10 cellular contexts compared by ENCODE assay signal in genomic region chr18:9782073-9782857, GRCh38.
DNase-seq lines count a peak whose midpoint lies in the region; ATAC-seq and TF ChIP-seq lines count a peak whose summit lies in the region.
"Had no signal": no experiment of that assay in that cellular context is flagged by ENCODE, and none has a peak within 500 bp of the region (broad histone marks: within the 10 kb centered on the region; RNA-seq: fewer than 3 reads in every experiment).

No MANE protein-coding gene starts in this region.

- H3K27ac ChIP-seq in mesenchymal stem cell (ENCODE audit: low read length, poor library complexity, severe bottlenecking) = no peak overlapping the region

- peak overlapping the region; percentile 90 for H4K91ac ChIP-seq in mesenchymal stem cell (ENCODE audit: low read length)

- H3K4ac ChIP-seq in mesenchymal stem cell (ENCODE audit: low read depth in 1 of 2, low read length in 2 of 2) = peak overlapping the region; percentile 34 to 84

- no peak overlapping the region for H2BK5ac ChIP-seq in mesenchymal stem cell (ENCODE audit: low read depth, low read length, poor library complexity, severe bottlenecking)

- H3K27me3 ChIP-seq in mesenchymal stem cell (ENCODE audit: control insufficient read depth in 1 of 2, insufficient read depth in 1 of 2, low read length in 2 of 2) = no peaks in the 10 kb centered on the region

- peak overlapping the region; percentile 76 to 94 for H3K18ac ChIP-seq in mesenchymal stem cell (ENCODE audit: low read depth in 1 of 2, low read length in 2 of 2)

- peak overlapping the region; percentile 34 for H3K9ac ChIP-seq in mesenchymal stem cell (ENCODE audit: low read length)

- peak overlapping the region in 1 of 2 experiments; percentile 0 for H3K14ac ChIP-seq in mesenchymal stem cell (ENCODE audit: low read length in 2 of 2)

- H3K9me3 ChIP-seq in mesenchymal stem cell (ENCODE audit: control insufficient read depth, low read length) = no peaks in the 10 kb centered on the region

- TF ChIP-seq CTCF in AG09319 (IDR thresholded peaks at IDR 0.05; ENCODE audit: low read depth, low read length) (no peak), cardiac fibroblast (IDR thresholded peaks at IDR 0.05; ENCODE audit: low read depth, low read length) (no peak)

- H2BK15ac ChIP-seq in mesenchymal stem cell (ENCODE audit: low read depth, poor library complexity, severe bottlenecking) = peak overlapping the region; percentile 93

- H3K4me2 ChIP-seq in mesenchymal stem cell (ENCODE audit: low read length, poor library complexity, severe bottlenecking) = no peak overlapping the region

- DNase-seq in AG09319 (ENCODE audit: extremely low read depth, low read depth) = peak; percentile 88
- peak; percentile 97 for DNase-seq in MV-4-11 (lab: John Stamatoyannopoulos, UW)
- peak; percentile 93 to 95 for DNase-seq in cardiac fibroblast (ENCODE audit: low read depth in 2 of 2)
- peak; percentile 95 for DNase-seq in mesenchymal stem cell
- DNase-seq in DMS153 treated with DMSO at 0.1 percent for 48 hours (lab: John Stamatoyannopoulos, UW; ENCODE audit: unreplicated experiment) = no peak
- DNase-seq in activated CD4-positive, CD25-positive, alpha-beta regulatory T cell (lab: John Stamatoyannopoulos, UW) = no peak
- no peak for DNase-seq in Ammon's horn (ENCODE audit: low spot score)
- DNase-seq: activated T-cell treated with anti-CD3 and anti-CD28 coated beads, Interleukin-2, amount 50 U/mL, for 72 hours; DMS153 had no signal

- peak overlapping the region; percentile 65 to 85 for H2BK12ac ChIP-seq in mesenchymal stem cell (ENCODE audit: low read length in 2 of 2)

- H2BK120ac ChIP-seq in mesenchymal stem cell (ENCODE audit: low read depth, low read length) = peak overlapping the region; percentile 9

- 81% methylated on average over 10 of the region's 11 CpGs for WGBS in mesenchymal stem cell

- no peak overlapping the region for H3K4me3 ChIP-seq in cardiac fibroblast (replicated peaks in 1 of 2; ENCODE audit: low read depth in 2 of 2, low read length in 2 of 2)
- no peak overlapping the region for H3K4me3 ChIP-seq in mesenchymal stem cell (ENCODE audit: insufficient read depth in 1 of 2, low read depth in 1 of 2, low read length in 2 of 2)

- no peak overlapping the region for H3K23ac ChIP-seq in mesenchymal stem cell (ENCODE audit: low read length in 2 of 2)

- H2AK5ac ChIP-seq in mesenchymal stem cell (ENCODE audit: low read length, severe bottlenecking) = peak overlapping the region; percentile 83

- peaks cover 0 to 6% of the 10 kb centered on the region in 2 experiments for H3K36me3 ChIP-seq in mesenchymal stem cell (ENCODE audit: control insufficient read depth in 1 of 2, insufficient read depth in 2 of 2, low read depth in 1 of 2, low read length in 2 of 2)

- H2AFZ ChIP-seq in mesenchymal stem cell (ENCODE audit: low read depth, low read length) = no peak overlapping the region

- H3K4me1 ChIP-seq in mesenchymal stem cell (ENCODE audit: control insufficient read depth, insufficient read depth, low read depth, low read length) = peaks cover 4% of the 10 kb centered on the region

- ATAC-seq in GM21390 (IDR thresholded peaks at IDR 0.05; ENCODE audit: unreplicated experiment) = no peak
- ATAC-seq: activated T-cell treated with anti-CD3 and anti-CD28 coated beads, Interleukin-2, amount 50 U/mL, for 72 hours had no signal

- peak overlapping the region; percentile 49 for H4K8ac ChIP-seq in mesenchymal stem cell (ENCODE audit: low read length)

- peaks cover 1% of the 10 kb centered on the region for H3K79me1 ChIP-seq in mesenchymal stem cell (replicated peaks; ENCODE audit: low read length, poor library complexity, severe bottlenecking)

Comparison
In these comparisons a context has a peak if more than half of its experiments do, and no peak if none do; other contexts are left out.
1. DNase-seq: peak in AG09319 (single experiment), MV-4-11 (single experiment), cardiac fibroblast (2 of 2) and mesenchymal stem cell (single experiment); none in DMS153 treated with DMSO at 0.1 percent for 48 hours (single experiment), activated CD4-positive, CD25-positive, alpha-beta regulatory T cell (0 of 4) and Ammon's horn (single experiment).